32 cellular contexts compared by ENCODE assay signal in genomic region chr13:29504691-29505090, GRCh38.
"Had no signal": no experiment of that assay in that cellular context is flagged by ENCODE, and none has a peak within 500 bp of the region (broad histone marks: within the 10 kb centered on the region; RNA-seq: fewer than 3 reads in every experiment).

No MANE protein-coding gene starts in this region.

- H3K27ac ChIP-seq: adrenal gland, body of pancreas, brain microvascular endothelial cell, breast epithelium, VCaP had no signal

- H3K9me3 Mint-ChIP-seq: activated B cell treated with CpG ODN at 0.5 μM for 24 hours; activated CD4-positive, alpha-beta memory T cell treated with anti-CD3 and anti-CD28 coated beads for 36 hours; activated CD4-positive, alpha-beta T cell treated with anti-CD3 and anti-CD28 coated beads, Interleukin-2, amount 10 ng/mL, durations not matched to agents 24 days and 14 days; activated CD8-positive, alpha-beta T cell treated with anti-CD3 and anti-CD28 coated beads for 36 hours; activated naive CD4-positive, alpha-beta T cell treated with anti-CD3 and anti-CD28 coated beads for 36 hours; activated naive CD4-positive, alpha-beta T cell treated with anti-CD3 and anti-CD28 coated beads, Interleukin-2, amount 50 U/mL, for 72 hours; activated naive CD8-positive, alpha-beta T cell treated with anti-CD3 and anti-CD28 coated beads, Interleukin-2, amount 10 ng/mL, durations not matched to agents 7 days and 5 days; activated T-cell treated with anti-CD3 and anti-CD28 coated beads, Interleukin-2, amount 50 U/mL, for 4 hours; activated T-cell treated with anti-CD3 and anti-CD28 coated beads, Interleukin-2, amount 50 U/mL, for 72 hours; activated T-helper 1 cell treated with anti-CD3 and anti-CD28 coated beads, Interleukin-12 subunit alpha, Interleukin-12 subunit beta, Interleukin-2, Interleukin-4 antibody, amounts not matched to agents 30 ng/mL and 10 ng/mL and 1 ng/mL, durations not matched to agents 14 hours and 24 hours and 36 hours; activated T-helper 17 cell treated with anti-CD3 and anti-CD28 coated beads, Interleukin-2, amount 50 U/mL, for 72 hours; T-cell had no signal

- H3K4me1 Mint-ChIP-seq: activated T-helper 17 cell treated with anti-CD3 and anti-CD28 coated beads, Interleukin-2, amount 50 U/mL, for 72 hours had no signal

- H3K27me3 ChIP-seq: body of pancreas, brain microvascular endothelial cell had no signal

- H3K36me3 Mint-ChIP-seq: activated naive CD4-positive, alpha-beta T cell treated with anti-CD3 and anti-CD28 coated beads, Interleukin-2, amount 50 U/mL, for 72 hours; activated naive CD8-positive, alpha-beta T cell treated with anti-CD3 and anti-CD28 coated beads, Interleukin-2, amount 10 ng/mL, durations not matched to agents 7 days and 5 days; T-cell had no signal

- H3K4me1 ChIP-seq: breast epithelium had no signal

- H3K27ac Mint-ChIP-seq: activated B cell treated with CpG ODN at 0.5 μM for 24 hours; activated CD4-positive, alpha-beta memory T cell treated with anti-CD3 and anti-CD28 coated beads for 36 hours; activated CD4-positive, alpha-beta T cell treated with anti-CD3 and anti-CD28 coated beads, Interleukin-2, amount 10 ng/mL, durations not matched to agents 24 days and 14 days; activated CD8-positive, alpha-beta T cell treated with anti-CD3 and anti-CD28 coated beads for 36 hours; activated naive CD4-positive, alpha-beta T cell treated with anti-CD3 and anti-CD28 coated beads for 36 hours; activated naive CD8-positive, alpha-beta T cell treated with anti-CD3 and anti-CD28 coated beads, Interleukin-2, amount 10 ng/mL, durations not matched to agents 7 days and 5 days; activated T-cell treated with anti-CD3 and anti-CD28 coated beads, Interleukin-2, amount 50 U/mL, for 72 hours; activated T-helper 1 cell treated with anti-CD3 and anti-CD28 coated beads, Interleukin-12 subunit alpha, Interleukin-12 subunit beta, Interleukin-2, Interleukin-4 antibody, amounts not matched to agents 30 ng/mL and 10 ng/mL and 1 ng/mL, durations not matched to agents 14 hours and 24 hours and 36 hours; activated T-helper 17 cell treated with anti-CD3 and anti-CD28 coated beads, Interleukin-2, amount 50 U/mL, for 72 hours; T-cell; T-helper 17 cell had no signal

- H3K4me3 Mint-ChIP-seq: activated B cell treated with CpG ODN at 0.5 μM for 24 hours; activated CD4-positive, alpha-beta memory T cell treated with anti-CD3 and anti-CD28 coated beads for 36 hours; activated CD4-positive, alpha-beta T cell treated with anti-CD3 and anti-CD28 coated beads, Interleukin-2, amount 10 ng/mL, durations not matched to agents 24 days and 14 days; activated CD8-positive, alpha-beta T cell treated with anti-CD3 and anti-CD28 coated beads for 36 hours; activated naive CD4-positive, alpha-beta T cell treated with anti-CD3 and anti-CD28 coated beads for 36 hours; activated naive CD8-positive, alpha-beta T cell treated with anti-CD3 and anti-CD28 coated beads, Interleukin-2, amount 10 ng/mL, durations not matched to agents 7 days and 5 days; activated T-cell treated with anti-CD3 and anti-CD28 coated beads, Interleukin-2, amount 50 U/mL, for 4 hours; activated T-cell treated with anti-CD3 and anti-CD28 coated beads, Interleukin-2, amount 50 U/mL, for 72 hours; activated T-helper 1 cell treated with anti-CD3 and anti-CD28 coated beads, Interleukin-12 subunit alpha, Interleukin-12 subunit beta, Interleukin-2, Interleukin-4 antibody, amounts not matched to agents 30 ng/mL and 10 ng/mL and 1 ng/mL, durations not matched to agents 14 hours and 24 hours and 36 hours; activated T-helper 17 cell treated with anti-CD3 and anti-CD28 coated beads, Interleukin-2, amount 50 U/mL, for 72 hours; T-cell; T-helper 17 cell had no signal

- H3K36me3 ChIP-seq: adrenal gland, brain microvascular endothelial cell, breast epithelium had no signal

- ATAC-seq: activated CD8-positive, alpha-beta T cell treated with anti-CD3 and anti-CD28 coated beads for 36 hours; activated naive CD4-positive, alpha-beta T cell treated with anti-CD3 and anti-CD28 coated beads, Interleukin-2, amount 50 U/mL, for 72 hours; activated T-cell treated with anti-CD3 and anti-CD28 coated beads, Interleukin-2, amount 50 U/mL, for 4 hours; activated T-cell treated with anti-CD3 and anti-CD28 coated beads, Interleukin-2, amount 50 U/mL, for 72 hours; activated T-helper 17 cell treated with anti-CD3 and anti-CD28 coated beads, Interleukin-2, amount 50 U/mL, for 72 hours; body of pancreas; T-cell; T-helper 17 cell had no signal

- DNase-seq: activated B cell treated with CpG ODN at 0.5 μM for 24 hours; activated CD4-positive, alpha-beta memory T cell treated with anti-CD3 and anti-CD28 coated beads for 36 hours; activated CD4-positive, alpha-beta T cell treated with anti-CD3 and anti-CD28 coated beads for 4 hours; activated CD4-positive, alpha-beta T cell treated with anti-CD3 and anti-CD28 coated beads, Interleukin-2, amount 10 ng/mL, durations not matched to agents 24 days and 14 days; activated CD4-positive, alpha-beta T cell treated with anti-CD3 and anti-CD28 coated beads, Interleukin-2, amount 50 U/mL, for 1 hour; activated CD4-positive, alpha-beta T cell treated with anti-CD3 and anti-CD28 coated beads, Interleukin-2, amount 50 U/mL, for 4 hours; activated CD4-positive, CD25-positive, alpha-beta regulatory T cell treated with anti-CD3 and anti-CD28 coated beads, Interleukin-2, amount 50 U/mL, for 72 hours; activated CD8-positive, alpha-beta memory T cell treated with anti-CD3 and anti-CD28 coated beads, Interleukin-2, amount 50 U/mL, for 4 hours; activated CD8-positive, alpha-beta T cell treated with anti-CD3 and anti-CD28 coated beads for 36 hours; activated effector memory CD4-positive, alpha-beta T cell treated with anti-CD3 and anti-CD28 coated beads, Interleukin-2, amount 50 U/mL, for 16 hours; activated gamma-delta T cell treated with Interleukin-2 at 50 U/mL for 16 hours; activated naive CD4-positive, alpha-beta T cell; activated naive CD4-positive, alpha-beta T cell treated with anti-CD3 and anti-CD28 coated beads for 36 hours; activated naive CD4-positive, alpha-beta T cell treated with anti-CD3 and anti-CD28 coated beads, Interleukin-2, amount 50 U/mL, for 16 hours; activated naive CD8-positive, alpha-beta T cell treated with anti-CD3 and anti-CD28 coated beads, Interleukin-2, amount 10 ng/mL, durations not matched to agents 7 days and 5 days; activated T-cell treated with anti-CD3 and anti-CD28 coated beads for 4 hours; activated T-cell treated with anti-CD3 and anti-CD28 coated beads, Interleukin-2, amount 50 U/mL, for 1 hour; activated T-cell treated with anti-CD3 and anti-CD28 coated beads, Interleukin-2, amount 50 U/mL, for 4 hours; activated T-cell treated with anti-CD3 and anti-CD28 coated beads, Interleukin-2, amount 50 U/mL, for 72 hours; adrenal gland; amniotic stem cell; aorta; body of pancreas; brain microvascular endothelial cell; central memory CD4-positive, alpha-beta T cell; T-cell; T-helper 17 cell had no signal

- H3K9me3 ChIP-seq: adrenal gland, body of pancreas, breast epithelium had no signal

- H3K4me3 ChIP-seq: adrenal gland, body of pancreas, breast epithelium had no signal
